1 cellular context compared by ENCODE assay signal in genomic region chr5:159209438-159210305, GRCh38.
TF ChIP-seq lines count a peak whose summit lies in the region.

A gene with protein sequence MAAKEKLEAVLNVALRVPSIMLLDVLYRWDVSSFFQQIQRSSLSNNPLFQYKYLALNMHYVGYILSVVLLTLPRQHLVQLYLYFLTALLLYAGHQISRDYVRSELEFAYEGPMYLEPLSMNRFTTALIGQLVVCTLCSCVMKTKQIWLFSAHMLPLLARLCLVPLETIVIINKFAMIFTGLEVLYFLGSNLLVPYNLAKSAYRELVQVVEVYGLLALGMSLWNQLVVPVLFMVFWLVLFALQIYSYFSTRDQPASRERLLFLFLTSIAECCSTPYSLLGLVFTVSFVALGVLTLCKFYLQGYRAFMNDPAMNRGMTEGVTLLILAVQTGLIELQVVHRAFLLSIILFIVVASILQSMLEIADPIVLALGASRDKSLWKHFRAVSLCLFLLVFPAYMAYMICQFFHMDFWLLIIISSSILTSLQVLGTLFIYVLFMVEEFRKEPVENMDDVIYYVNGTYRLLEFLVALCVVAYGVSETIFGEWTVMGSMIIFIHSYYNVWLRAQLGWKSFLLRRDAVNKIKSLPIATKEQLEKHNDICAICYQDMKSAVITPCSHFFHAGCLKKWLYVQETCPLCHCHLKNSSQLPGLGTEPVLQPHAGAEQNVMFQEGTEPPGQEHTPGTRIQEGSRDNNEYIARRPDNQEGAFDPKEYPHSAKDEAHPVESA (minus strand): TSS chr5:159209553. CDS start chr5:159203617, 5,936 bp downstream.

TF ChIP-seq in HepG2, 621 proteins besides CTCF, POLR2A, EP300 and RAD21 (continued from another document and continues in another):
- TF ChIP-seq, protein P1, sequence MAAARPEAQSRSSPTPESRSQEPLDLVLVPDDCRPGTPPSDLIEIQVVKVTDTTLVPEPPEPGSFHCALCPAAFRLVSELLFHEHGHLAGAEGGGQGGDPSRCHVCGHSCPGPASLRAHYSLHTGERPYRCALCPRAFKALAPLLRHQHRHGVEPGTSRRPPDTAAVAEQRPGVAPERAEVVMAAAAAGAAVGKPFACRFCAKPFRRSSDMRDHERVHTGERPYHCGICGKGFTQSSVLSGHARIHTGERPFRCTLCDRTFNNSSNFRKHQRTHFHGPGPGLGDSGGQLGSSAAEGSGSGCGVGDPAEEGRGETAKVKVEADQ (CRISPR knock-in tag; IDR thresholded peaks at IDR 0.05; ENCODE audit: borderline replicate concordance), result peak; percentile 71; the same call in 1 of the 2 replicates
- TF ChIP-seq PAXIP1 (CRISPR knock-in tag; conservative IDR thresholded peaks at IDR 0.05) (0 out of 2 replicates have a peak, but pooled peaks have one; percentile 16), ZNF207 (IDR thresholded peaks at IDR 0.05; ENCODE audit: borderline replicate concordance) (no peak), MYPOP (CRISPR knock-in tag; IDR thresholded peaks at IDR 0.05) (peak; percentile 85; the same call in 1 of the 2 replicates), SKI (IDR thresholded peaks at IDR 0.05; ENCODE audit: partially characterized antibody) (peak; percentile 49), ZMYM2 (CRISPR knock-in tag; IDR thresholded peaks at IDR 0.05) (peak; percentile 66), FOXA3 (CRISPR knock-in tag; IDR thresholded peaks at IDR 0.05) (no peak), MEIS1 (CRISPR knock-in tag; IDR thresholded peaks at IDR 0.05; ENCODE audit: borderline replicate concordance) (peak; percentile 41), NFAT5 (CRISPR knock-in tag; IDR thresholded peaks at IDR 0.05) (peak; percentile 75), SPEN (CRISPR knock-in tag; IDR thresholded peaks at IDR 0.05; ENCODE audit: low read depth) (peak; percentile 73), KAT8 (CRISPR knock-in tag; IDR thresholded peaks at IDR 0.05) (peak; percentile 62), HOXA7 (CRISPR knock-in tag; IDR thresholded peaks at IDR 0.05) (no peak), CAMTA2 (CRISPR knock-in tag; IDR thresholded peaks at IDR 0.05; ENCODE audit: borderline replicate concordance) (no peak; the same call in 1 of the 2 replicates), GTF3A (CRISPR knock-in tag; conservative IDR thresholded peaks at IDR 0.05) (no peak; the same call in 1 of the 2 replicates), ZNF337 (CRISPR knock-in tag; IDR thresholded peaks at IDR 0.05; ENCODE audit: borderline replicate concordance, low read depth) (peak; percentile 76; the same call in 1 of the 2 replicates), MAFK (conservative IDR thresholded peaks at IDR 0.05 in 1 of 2, IDR thresholded peaks at IDR 0.05 in 1 of 2; ENCODE audit: low read length in 2 of 2) (no peak), ZNF790 (CRISPR knock-in tag; IDR thresholded peaks at IDR 0.05; ENCODE audit: borderline replicate concordance) (peak; percentile 63; the same call in 1 of the 2 replicates), MAX (IDR thresholded peaks at IDR 0.05) (peak; percentile 99)
- TF ChIP-seq, protein P2, sequence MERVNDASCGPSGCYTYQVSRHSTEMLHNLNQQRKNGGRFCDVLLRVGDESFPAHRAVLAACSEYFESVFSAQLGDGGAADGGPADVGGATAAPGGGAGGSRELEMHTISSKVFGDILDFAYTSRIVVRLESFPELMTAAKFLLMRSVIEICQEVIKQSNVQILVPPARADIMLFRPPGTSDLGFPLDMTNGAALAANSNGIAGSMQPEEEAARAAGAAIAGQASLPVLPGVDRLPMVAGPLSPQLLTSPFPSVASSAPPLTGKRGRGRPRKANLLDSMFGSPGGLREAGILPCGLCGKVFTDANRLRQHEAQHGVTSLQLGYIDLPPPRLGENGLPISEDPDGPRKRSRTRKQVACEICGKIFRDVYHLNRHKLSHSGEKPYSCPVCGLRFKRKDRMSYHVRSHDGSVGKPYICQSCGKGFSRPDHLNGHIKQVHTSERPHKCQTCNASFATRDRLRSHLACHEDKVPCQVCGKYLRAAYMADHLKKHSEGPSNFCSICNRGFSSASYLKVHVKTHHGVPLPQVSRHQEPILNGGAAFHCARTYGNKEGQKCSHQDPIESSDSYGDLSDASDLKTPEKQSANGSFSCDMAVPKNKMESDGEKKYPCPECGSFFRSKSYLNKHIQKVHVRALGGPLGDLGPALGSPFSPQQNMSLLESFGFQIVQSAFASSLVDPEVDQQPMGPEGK (CRISPR knock-in tag; IDR thresholded peaks at IDR 0.05), result 0 out of 2 replicates have a peak, but pooled peaks have one; percentile 29
- TF ChIP-seq, protein P3, sequence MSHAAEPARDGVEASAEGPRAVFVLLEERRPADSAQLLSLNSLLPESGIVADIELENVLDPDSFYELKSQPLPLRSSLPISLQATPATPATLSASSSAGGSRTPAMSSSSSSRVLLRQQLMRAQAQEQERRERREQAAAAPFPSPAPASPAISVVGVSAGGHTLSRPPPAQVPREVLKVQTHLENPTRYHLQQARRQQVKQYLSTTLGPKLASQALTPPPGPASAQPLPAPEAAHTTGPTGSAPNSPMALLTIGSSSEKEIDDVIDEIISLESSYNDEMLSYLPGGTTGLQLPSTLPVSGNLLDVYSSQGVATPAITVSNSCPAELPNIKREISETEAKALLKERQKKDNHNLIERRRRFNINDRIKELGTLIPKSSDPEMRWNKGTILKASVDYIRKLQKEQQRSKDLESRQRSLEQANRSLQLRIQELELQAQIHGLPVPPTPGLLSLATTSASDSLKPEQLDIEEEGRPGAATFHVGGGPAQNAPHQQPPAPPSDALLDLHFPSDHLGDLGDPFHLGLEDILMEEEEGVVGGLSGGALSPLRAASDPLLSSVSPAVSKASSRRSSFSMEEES (CRISPR knock-in tag; IDR thresholded peaks at IDR 0.05), result 0 out of 2 replicates have a peak, but pooled peaks have one; percentile 42
- TF ChIP-seq, protein P4, sequence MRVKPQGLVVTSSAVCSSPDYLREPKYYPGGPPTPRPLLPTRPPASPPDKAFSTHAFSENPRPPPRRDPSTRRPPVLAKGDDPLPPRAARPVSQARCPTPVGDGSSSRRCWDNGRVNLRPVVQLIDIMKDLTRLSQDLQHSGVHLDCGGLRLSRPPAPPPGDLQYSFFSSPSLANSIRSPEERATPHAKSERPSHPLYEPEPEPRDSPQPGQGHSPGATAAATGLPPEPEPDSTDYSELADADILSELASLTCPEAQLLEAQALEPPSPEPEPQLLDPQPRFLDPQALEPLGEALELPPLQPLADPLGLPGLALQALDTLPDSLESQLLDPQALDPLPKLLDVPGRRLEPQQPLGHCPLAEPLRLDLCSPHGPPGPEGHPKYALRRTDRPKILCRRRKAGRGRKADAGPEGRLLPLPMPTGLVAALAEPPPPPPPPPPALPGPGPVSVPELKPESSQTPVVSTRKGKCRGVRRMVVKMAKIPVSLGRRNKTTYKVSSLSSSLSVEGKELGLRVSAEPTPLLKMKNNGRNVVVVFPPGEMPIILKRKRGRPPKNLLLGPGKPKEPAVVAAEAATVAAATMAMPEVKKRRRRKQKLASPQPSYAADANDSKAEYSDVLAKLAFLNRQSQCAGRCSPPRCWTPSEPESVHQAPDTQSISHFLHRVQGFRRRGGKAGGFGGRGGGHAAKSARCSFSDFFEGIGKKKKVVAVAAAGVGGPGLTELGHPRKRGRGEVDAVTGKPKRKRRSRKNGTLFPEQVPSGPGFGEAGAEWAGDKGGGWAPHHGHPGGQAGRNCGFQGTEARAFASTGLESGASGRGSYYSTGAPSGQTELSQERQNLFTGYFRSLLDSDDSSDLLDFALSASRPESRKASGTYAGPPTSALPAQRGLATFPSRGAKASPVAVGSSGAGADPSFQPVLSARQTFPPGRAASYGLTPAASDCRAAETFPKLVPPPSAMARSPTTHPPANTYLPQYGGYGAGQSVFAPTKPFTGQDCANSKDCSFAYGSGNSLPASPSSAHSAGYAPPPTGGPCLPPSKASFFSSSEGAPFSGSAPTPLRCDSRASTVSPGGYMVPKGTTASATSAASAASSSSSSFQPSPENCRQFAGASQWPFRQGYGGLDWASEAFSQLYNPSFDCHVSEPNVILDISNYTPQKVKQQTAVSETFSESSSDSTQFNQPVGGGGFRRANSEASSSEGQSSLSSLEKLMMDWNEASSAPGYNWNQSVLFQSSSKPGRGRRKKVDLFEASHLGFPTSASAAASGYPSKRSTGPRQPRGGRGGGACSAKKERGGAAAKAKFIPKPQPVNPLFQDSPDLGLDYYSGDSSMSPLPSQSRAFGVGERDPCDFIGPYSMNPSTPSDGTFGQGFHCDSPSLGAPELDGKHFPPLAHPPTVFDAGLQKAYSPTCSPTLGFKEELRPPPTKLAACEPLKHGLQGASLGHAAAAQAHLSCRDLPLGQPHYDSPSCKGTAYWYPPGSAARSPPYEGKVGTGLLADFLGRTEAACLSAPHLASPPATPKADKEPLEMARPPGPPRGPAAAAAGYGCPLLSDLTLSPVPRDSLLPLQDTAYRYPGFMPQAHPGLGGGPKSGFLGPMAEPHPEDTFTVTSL (CRISPR knock-in tag; IDR thresholded peaks at IDR 0.05; ENCODE audit: borderline replicate concordance), result 0 out of 2 replicates have a peak, but pooled peaks have one; percentile 34
